ENCODE assay signal across 1 cellular context in the genomic region with DNA sequence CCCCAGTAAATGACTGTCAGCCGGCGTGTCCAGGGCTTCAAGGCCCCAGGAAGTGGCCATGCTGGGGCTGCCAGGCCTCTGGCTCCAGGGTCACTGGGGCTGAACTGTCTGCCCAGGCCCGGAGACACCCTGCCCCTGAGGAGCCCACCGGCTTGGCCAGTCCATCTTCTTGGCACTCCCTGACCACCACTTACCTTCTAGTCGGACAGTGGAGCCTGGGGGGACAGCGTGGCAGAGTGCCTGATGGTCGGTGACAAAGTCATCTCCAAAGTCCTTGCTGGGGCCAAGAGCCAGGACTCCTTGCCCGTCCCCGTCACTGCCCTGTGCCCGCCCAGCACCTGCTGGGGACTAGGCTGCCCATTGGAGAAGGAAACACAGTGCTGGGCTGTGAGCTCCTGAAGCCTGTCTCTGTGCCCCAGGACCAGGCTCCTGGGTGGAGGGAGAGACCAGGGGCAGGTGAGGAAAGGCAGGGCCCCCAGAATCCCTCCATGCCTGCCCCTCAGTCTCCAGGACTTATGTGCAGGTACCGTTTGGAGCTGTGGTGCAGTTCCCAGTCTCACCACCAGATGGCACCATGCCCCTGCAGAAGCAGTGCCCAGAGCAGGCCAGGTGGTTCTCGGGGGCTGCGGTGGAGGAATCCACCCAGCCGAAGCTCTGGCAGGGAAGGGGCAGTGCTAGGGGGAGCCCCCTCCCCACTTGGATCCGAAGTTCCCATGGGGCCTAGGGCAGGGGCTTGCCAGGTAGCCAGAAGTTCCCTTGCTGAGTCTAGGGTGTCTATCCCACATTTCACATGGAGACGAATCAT.
TF ChIP-seq lines count a peak whose summit lies in the region.

No MANE protein-coding gene starts in this region.

TF ChIP-seq in K562, 482 proteins besides CTCF, POLR2A, EP300 and RAD21 (continued from another document and continues in another):
- TF ChIP-seq, protein P1, sequence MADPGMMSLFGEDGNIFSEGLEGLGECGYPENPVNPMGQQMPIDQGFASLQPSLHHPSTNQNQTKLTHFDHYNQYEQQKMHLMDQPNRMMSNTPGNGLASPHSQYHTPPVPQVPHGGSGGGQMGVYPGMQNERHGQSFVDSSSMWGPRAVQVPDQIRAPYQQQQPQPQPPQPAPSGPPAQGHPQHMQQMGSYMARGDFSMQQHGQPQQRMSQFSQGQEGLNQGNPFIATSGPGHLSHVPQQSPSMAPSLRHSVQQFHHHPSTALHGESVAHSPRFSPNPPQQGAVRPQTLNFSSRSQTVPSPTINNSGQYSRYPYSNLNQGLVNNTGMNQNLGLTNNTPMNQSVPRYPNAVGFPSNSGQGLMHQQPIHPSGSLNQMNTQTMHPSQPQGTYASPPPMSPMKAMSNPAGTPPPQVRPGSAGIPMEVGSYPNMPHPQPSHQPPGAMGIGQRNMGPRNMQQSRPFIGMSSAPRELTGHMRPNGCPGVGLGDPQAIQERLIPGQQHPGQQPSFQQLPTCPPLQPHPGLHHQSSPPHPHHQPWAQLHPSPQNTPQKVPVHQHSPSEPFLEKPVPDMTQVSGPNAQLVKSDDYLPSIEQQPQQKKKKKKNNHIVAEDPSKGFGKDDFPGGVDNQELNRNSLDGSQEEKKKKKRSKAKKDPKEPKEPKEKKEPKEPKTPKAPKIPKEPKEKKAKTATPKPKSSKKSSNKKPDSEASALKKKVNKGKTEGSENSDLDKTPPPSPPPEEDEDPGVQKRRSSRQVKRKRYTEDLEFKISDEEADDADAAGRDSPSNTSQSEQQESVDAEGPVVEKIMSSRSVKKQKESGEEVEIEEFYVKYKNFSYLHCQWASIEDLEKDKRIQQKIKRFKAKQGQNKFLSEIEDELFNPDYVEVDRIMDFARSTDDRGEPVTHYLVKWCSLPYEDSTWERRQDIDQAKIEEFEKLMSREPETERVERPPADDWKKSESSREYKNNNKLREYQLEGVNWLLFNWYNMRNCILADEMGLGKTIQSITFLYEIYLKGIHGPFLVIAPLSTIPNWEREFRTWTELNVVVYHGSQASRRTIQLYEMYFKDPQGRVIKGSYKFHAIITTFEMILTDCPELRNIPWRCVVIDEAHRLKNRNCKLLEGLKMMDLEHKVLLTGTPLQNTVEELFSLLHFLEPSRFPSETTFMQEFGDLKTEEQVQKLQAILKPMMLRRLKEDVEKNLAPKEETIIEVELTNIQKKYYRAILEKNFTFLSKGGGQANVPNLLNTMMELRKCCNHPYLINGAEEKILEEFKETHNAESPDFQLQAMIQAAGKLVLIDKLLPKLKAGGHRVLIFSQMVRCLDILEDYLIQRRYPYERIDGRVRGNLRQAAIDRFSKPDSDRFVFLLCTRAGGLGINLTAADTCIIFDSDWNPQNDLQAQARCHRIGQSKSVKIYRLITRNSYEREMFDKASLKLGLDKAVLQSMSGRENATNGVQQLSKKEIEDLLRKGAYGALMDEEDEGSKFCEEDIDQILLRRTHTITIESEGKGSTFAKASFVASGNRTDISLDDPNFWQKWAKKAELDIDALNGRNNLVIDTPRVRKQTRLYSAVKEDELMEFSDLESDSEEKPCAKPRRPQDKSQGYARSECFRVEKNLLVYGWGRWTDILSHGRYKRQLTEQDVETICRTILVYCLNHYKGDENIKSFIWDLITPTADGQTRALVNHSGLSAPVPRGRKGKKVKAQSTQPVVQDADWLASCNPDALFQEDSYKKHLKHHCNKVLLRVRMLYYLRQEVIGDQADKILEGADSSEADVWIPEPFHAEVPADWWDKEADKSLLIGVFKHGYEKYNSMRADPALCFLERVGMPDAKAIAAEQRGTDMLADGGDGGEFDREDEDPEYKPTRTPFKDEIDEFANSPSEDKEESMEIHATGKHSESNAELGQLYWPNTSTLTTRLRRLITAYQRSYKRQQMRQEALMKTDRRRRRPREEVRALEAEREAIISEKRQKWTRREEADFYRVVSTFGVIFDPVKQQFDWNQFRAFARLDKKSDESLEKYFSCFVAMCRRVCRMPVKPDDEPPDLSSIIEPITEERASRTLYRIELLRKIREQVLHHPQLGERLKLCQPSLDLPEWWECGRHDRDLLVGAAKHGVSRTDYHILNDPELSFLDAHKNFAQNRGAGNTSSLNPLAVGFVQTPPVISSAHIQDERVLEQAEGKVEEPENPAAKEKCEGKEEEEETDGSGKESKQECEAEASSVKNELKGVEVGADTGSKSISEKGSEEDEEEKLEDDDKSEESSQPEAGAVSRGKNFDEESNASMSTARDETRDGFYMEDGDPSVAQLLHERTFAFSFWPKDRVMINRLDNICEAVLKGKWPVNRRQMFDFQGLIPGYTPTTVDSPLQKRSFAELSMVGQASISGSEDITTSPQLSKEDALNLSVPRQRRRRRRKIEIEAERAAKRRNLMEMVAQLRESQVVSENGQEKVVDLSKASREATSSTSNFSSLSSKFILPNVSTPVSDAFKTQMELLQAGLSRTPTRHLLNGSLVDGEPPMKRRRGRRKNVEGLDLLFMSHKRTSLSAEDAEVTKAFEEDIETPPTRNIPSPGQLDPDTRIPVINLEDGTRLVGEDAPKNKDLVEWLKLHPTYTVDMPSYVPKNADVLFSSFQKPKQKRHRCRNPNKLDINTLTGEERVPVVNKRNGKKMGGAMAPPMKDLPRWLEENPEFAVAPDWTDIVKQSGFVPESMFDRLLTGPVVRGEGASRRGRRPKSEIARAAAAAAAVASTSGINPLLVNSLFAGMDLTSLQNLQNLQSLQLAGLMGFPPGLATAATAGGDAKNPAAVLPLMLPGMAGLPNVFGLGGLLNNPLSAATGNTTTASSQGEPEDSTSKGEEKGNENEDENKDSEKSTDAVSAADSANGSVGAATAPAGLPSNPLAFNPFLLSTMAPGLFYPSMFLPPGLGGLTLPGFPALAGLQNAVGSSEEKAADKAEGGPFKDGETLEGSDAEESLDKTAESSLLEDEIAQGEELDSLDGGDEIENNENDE (IDR thresholded peaks at IDR 0.05; ENCODE audit: low read depth, low read length): peak; percentile 54
- TF ChIP-seq TFAM (CRISPR knock-in tag; conservative IDR thresholded peaks at IDR 0.05) (no peak), RNF2 (IDR thresholded peaks at IDR 0.05) (no peak), TCF7 (IDR thresholded peaks at IDR 0.05; ENCODE audit: borderline replicate concordance) (peak; percentile 22; the same call in 1 of the 2 replicates), SLC30A9 (CRISPR knock-in tag; IDR thresholded peaks at IDR 0.05) (no peak), MECOM (CRISPR knock-in tag; IDR thresholded peaks at IDR 0.05) (no peak), BRF1 (IDR thresholded peaks at IDR 0.05; ENCODE audit: borderline replicate concordance, extremely low read depth, insufficient read length) (no peak), MCM7 (IDR thresholded peaks at IDR 0.05) (no peak), ZNF717 (CRISPR knock-in tag; IDR thresholded peaks at IDR 0.05) (peak; percentile 76; the same call in 1 of the 2 replicates), PML (IDR thresholded peaks at IDR 0.05; ENCODE audit: low read length) (no peak), SIRT6 (IDR thresholded peaks at IDR 0.05; ENCODE audit: low read depth, low read length) (no peak), FOXA1 (IDR thresholded peaks at IDR 0.05; ENCODE audit: borderline replicate concordance) (no peak), TARDBP (IDR thresholded peaks at IDR 0.05) (peak; percentile 91), ZNF121 (CRISPR knock-in tag; conservative IDR thresholded peaks at IDR 0.05) (no peak), CSDE1 (IDR thresholded peaks at IDR 0.05) (no peak)
- TF ChIP-seq, protein P2, sequence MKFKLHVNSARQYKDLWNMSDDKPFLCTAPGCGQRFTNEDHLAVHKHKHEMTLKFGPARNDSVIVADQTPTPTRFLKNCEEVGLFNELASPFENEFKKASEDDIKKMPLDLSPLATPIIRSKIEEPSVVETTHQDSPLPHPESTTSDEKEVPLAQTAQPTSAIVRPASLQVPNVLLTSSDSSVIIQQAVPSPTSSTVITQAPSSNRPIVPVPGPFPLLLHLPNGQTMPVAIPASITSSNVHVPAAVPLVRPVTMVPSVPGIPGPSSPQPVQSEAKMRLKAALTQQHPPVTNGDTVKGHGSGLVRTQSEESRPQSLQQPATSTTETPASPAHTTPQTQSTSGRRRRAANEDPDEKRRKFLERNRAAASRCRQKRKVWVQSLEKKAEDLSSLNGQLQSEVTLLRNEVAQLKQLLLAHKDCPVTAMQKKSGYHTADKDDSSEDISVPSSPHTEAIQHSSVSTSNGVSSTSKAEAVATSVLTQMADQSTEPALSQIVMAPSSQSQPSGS (CRISPR knock-in tag; IDR thresholded peaks at IDR 0.05): 0 out of 2 replicates have a peak, but pooled peaks have one; percentile 51
- TF ChIP-seq, protein P3, sequence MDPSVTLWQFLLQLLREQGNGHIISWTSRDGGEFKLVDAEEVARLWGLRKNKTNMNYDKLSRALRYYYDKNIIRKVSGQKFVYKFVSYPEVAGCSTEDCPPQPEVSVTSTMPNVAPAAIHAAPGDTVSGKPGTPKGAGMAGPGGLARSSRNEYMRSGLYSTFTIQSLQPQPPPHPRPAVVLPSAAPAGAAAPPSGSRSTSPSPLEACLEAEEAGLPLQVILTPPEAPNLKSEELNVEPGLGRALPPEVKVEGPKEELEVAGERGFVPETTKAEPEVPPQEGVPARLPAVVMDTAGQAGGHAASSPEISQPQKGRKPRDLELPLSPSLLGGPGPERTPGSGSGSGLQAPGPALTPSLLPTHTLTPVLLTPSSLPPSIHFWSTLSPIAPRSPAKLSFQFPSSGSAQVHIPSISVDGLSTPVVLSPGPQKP (CRISPR knock-in tag; IDR thresholded peaks at IDR 0.05): no peak; the same call in 1 of the 2 replicates
- TF ChIP-seq, protein P4, sequence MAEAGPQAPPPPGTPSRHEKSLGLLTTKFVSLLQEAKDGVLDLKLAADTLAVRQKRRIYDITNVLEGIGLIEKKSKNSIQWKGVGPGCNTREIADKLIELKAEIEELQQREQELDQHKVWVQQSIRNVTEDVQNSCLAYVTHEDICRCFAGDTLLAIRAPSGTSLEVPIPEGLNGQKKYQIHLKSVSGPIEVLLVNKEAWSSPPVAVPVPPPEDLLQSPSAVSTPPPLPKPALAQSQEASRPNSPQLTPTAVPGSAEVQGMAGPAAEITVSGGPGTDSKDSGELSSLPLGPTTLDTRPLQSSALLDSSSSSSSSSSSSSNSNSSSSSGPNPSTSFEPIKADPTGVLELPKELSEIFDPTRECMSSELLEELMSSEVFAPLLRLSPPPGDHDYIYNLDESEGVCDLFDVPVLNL (CRISPR knock-in tag; IDR thresholded peaks at IDR 0.05; ENCODE audit: low read depth): 0 out of 2 replicates have a peak, but pooled peaks have one; percentile 49
- TF ChIP-seq, protein P5, sequence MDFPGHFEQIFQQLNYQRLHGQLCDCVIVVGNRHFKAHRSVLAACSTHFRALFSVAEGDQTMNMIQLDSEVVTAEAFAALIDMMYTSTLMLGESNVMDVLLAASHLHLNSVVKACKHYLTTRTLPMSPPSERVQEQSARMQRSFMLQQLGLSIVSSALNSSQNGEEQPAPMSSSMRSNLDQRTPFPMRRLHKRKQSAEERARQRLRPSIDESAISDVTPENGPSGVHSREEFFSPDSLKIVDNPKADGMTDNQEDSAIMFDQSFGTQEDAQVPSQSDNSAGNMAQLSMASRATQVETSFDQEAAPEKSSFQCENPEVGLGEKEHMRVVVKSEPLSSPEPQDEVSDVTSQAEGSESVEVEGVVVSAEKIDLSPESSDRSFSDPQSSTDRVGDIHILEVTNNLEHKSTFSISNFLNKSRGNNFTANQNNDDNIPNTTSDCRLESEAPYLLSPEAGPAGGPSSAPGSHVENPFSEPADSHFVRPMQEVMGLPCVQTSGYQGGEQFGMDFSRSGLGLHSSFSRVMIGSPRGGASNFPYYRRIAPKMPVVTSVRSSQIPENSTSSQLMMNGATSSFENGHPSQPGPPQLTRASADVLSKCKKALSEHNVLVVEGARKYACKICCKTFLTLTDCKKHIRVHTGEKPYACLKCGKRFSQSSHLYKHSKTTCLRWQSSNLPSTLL (IDR thresholded peaks at IDR 0.05): no peak
- TF ChIP-seq, protein P6, sequence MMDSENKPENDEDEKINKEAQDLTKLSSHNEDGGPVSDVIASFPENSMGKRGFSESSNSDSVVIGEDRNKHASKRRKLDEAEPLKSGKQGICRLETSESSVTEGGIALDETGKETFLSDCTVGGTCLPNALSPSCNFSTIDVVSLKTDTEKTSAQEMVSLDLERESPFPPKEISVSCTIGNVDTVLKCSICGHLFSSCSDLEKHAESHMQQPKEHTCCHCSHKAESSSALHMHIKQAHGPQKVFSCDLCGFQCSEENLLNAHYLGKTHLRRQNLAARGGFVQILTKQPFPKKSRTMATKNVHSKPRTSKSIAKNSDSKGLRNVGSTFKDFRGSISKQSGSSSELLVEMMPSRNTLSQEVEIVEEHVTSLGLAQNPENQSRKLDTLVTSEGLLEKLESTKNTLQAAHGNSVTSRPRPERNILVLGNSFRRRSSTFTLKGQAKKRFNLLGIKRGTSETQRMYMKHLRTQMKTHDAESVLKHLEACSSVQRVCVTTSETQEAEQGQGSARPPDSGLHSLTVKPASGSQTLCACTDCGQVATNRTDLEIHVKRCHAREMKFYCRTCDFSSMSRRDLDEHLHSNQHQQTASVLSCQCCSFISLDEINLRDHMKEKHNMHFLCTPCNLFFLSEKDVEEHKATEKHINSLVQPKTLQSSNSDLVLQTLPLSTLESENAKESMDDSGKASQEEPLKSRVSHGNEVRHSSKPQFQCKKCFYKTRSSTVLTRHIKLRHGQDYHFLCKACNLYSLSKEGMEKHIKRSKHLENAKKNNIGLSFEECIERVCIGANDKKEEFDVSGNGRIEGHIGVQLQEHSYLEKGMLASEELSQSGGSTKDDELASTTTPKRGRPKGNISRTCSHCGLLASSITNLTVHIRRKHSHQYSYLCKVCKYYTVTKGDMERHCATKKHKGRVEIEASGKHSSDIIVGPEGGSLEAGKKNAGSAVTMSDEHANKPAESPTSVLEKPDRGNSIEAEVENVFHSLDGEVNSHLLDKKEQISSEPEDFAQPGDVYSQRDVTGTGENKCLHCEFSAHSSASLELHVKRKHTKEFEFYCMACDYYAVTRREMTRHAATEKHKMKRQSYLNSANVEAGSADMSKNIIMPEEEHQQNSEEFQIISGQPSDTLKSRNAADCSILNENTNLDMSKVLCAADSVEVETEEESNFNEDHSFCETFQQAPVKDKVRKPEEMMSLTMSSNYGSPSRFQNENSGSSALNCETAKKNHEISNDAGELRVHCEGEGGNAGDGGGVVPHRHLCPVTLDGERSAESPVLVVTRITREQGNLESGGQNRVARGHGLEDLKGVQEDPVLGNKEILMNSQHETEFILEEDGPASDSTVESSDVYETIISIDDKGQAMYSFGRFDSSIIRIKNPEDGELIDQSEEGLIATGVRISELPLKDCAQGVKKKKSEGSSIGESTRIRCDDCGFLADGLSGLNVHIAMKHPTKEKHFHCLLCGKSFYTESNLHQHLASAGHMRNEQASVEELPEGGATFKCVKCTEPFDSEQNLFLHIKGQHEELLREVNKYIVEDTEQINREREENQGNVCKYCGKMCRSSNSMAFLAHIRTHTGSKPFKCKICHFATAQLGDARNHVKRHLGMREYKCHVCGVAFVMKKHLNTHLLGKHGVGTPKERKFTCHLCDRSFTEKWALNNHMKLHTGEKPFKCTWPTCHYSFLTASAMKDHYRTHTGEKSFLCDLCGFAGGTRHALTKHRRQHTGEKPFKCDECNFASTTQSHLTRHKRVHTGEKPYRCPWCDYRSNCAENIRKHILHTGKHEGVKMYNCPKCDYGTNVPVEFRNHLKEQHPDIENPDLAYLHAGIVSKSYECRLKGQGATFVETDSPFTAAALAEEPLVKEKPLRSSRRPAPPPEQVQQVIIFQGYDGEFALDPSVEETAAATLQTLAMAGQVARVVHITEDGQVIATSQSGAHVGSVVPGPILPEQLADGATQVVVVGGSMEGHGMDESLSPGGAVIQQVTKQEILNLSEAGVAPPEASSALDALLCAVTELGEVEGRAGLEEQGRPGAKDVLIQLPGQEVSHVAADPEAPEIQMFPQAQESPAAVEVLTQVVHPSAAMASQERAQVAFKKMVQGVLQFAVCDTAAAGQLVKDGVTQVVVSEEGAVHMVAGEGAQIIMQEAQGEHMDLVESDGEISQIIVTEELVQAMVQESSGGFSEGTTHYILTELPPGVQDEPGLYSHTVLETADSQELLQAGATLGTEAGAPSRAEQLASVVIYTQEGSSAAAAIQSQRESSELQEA (IDR thresholded peaks at IDR 0.05; ENCODE audit: low read depth): no peak
